10 cellular contexts compared by ENCODE assay signal in genomic region chr13:98556968-98557591, GRCh38. TPM values are rescaled to one million over a fixed set of nuclear protein-coding genes. Genes with fewer than 3 reads are reported as not detected.
DNase-seq lines count a peak whose midpoint lies in the region; ATAC-seq and TF ChIP-seq lines count a peak whose summit lies in the region.
"Had no signal": no experiment of that assay in that cellular context is flagged by ENCODE, and none has a peak within 500 bp of the region (broad histone marks: within the 10 kb centered on the region; RNA-seq: fewer than 3 reads in every experiment).

No MANE protein-coding gene starts in this region.

- ATAC-seq in HCT116 (peak; percentile 52; the same call in 1 of the 2 replicates), GM19455 (IDR thresholded peaks at IDR 0.05; ENCODE audit: unreplicated experiment) (no peak), HG03521 (IDR thresholded peaks at IDR 0.05; ENCODE audit: unreplicated experiment) (no peak), HG02571 (IDR thresholded peaks at IDR 0.05; ENCODE audit: unreplicated experiment) (no peak)

- DNase-seq in AG09309 (ENCODE audit: low read depth) (no peak), HCT116 (ENCODE audit: low read depth, low spot score) (no peak), kidney tubule cell (ENCODE audit: low spot score) (peak; percentile 87), NCI-H1694 treated with DMSO at 0.1 percent for 48 hours (lab: John Stamatoyannopoulos, UW) (no peak)
- DNase-seq in activated naive CD4-positive, alpha-beta T cell treated with anti-CD3 and anti-CD28 coated beads, Interleukin-2, amount 10 ng/mL, durations not matched to agents 7 days and 5 days = peak; percentile 28
- DNase-seq: DMS79 treated with DMSO at 0.1 percent for 48 hours, KBM-7 had no signal

- H4K20me1 ChIP-seq in HCT116 (ENCODE audit: insufficient read depth) = peaks cover 21% of the 10 kb centered on the region

- peak overlapping the region; percentile 6 for H3K27ac Mint-ChIP-seq in activated naive CD4-positive, alpha-beta T cell treated with anti-CD3 and anti-CD28 coated beads, Interleukin-2, amount 10 ng/mL, durations not matched to agents 7 days and 5 days

- H3K4me2 ChIP-seq in HCT116 (ENCODE audit: low read length) = no peak overlapping the region

- intact Hi-C loops in HCT116 (cut with micrococcal nuclease) = no loop called here

- peaks cover 76% of the 10 kb centered on the region for H3K4me1 Mint-ChIP-seq in activated naive CD4-positive, alpha-beta T cell treated with anti-CD3 and anti-CD28 coated beads, Interleukin-2, amount 10 ng/mL, durations not matched to agents 7 days and 5 days

- RAD21 ChIA-PET in HCT116 (lab: Charles Lee; ENCODE audit: low non-redundant PET in 1 of 2, low total read pairs in 2 of 2, uncharacterized antibody in 2 of 2, unreplicated experiment in 2 of 2) = no interaction called here

- peaks cover 0 to 21% of the 10 kb centered on the region in 2 experiments; a peak in 1 of 4 replicates for H3K4me1 ChIP-seq in HCT116 (ENCODE audit: control insufficient read depth in 1 of 2, insufficient read depth in 2 of 2, low read length in 2 of 2)

- H3K36me3 Mint-ChIP-seq in activated naive CD4-positive, alpha-beta T cell treated with anti-CD3 and anti-CD28 coated beads, Interleukin-2, amount 10 ng/mL, durations not matched to agents 7 days and 5 days = peaks cover 36% of the 10 kb centered on the region

- no peak overlapping the region for H2AFZ ChIP-seq in HCT116 (ENCODE audit: low read depth, low read length, poor library complexity, severe bottlenecking)

- H3K9me2 ChIP-seq in HCT116 (ENCODE audit: insufficient read depth) = no peaks in the 10 kb centered on the region

- H3K4me3 ChIP-seq in AG09309 (ENCODE audit: control insufficient read depth, low read depth, low read length) (no peak overlapping the region), HCT116 (replicated peaks in 1 of 2; ENCODE audit: low read depth in 1 of 2, low read length in 2 of 2) (no peak overlapping the region)

- H3K9me3 Mint-ChIP-seq in activated naive CD4-positive, alpha-beta T cell treated with anti-CD3 and anti-CD28 coated beads, Interleukin-2, amount 10 ng/mL, durations not matched to agents 7 days and 5 days = no peaks in the 10 kb centered on the region

- POLR2A ChIA-PET in HCT116 (lab: Charles Lee) = interaction anchor here (1.1 to 1.3 kb wide), 2 partner anchors 16 to 72 kb away, joined by 3 read pairs; no protein-coding TSS in a partner anchor

- no peaks in the 10 kb centered on the region for H3K27me3 ChIP-seq in HCT116 (ENCODE audit: insufficient read depth, low read length)

- no peaks in the 10 kb centered on the region for H3K36me3 ChIP-seq in HCT116 (ENCODE audit: control insufficient read depth in 1 of 2, insufficient read depth in 2 of 2, low read length in 2 of 2)

- CTCF ChIA-PET in HCT116 (lab: Charles Lee) = interaction anchor here (1.1 kb wide), 1 partner anchor 116 kb away, joined by 6 read pairs; no protein-coding TSS in a partner anchor
- CTCF ChIA-PET in activated naive CD4-positive, alpha-beta T cell treated with anti-CD3 and anti-CD28 coated beads, Interleukin-2, amount 10 ng/mL, durations not matched to agents 7 days and 5 days (lab: Charles Lee) = interaction anchor here (0.9 to 1.6 kb wide), 2 partner anchors 73 to 96 kb away, joined by 3 to 5 read pairs; no protein-coding TSS in a partner anchor

- H3K4me3 Mint-ChIP-seq in activated naive CD4-positive, alpha-beta T cell treated with anti-CD3 and anti-CD28 coated beads, Interleukin-2, amount 10 ng/mL, durations not matched to agents 7 days and 5 days = peak overlapping the region; percentile 4

- no TSS peak for BruUV-seq in HCT116 (replicated peaks; lab: Mats Ljungman, UMichigan)

- TF ChIP-seq CTCF in AG09309 (IDR thresholded peaks at IDR 0.05; ENCODE audit: control insufficient read depth, insufficient read depth, low read depth, low read length, missing control alignments) (peak; percentile 5), HCT116 (IDR thresholded peaks at IDR 0.05 in 2 of 3, conservative IDR thresholded peaks at IDR 0.05 in 1 of 3; ENCODE audit: borderline replicate concordance in 1 of 3, insufficient read depth in 1 of 3, low read depth in 2 of 3, low read length in 2 of 3) (peak in 1 of 3 experiments; percentile 35; a peak in 1 of 6 replicates)

- no peaks in the 10 kb centered on the region for H3K9me3 ChIP-seq in HCT116 (ENCODE audit: control insufficient read depth in 1 of 2, insufficient read depth in 1 of 2, low read depth in 1 of 2, low read length in 2 of 2)

- no peak for TF ChIP-seq POLR2A in HCT116 (IDR thresholded peaks at IDR 0.05; ENCODE audit: borderline replicate concordance, extremely low read depth, insufficient read depth, insufficient read length)

- peak; percentile 40 for TF ChIP-seq RAD21 in HCT116 (IDR thresholded peaks at IDR 0.05; ENCODE audit: low read depth)

- H3K9ac ChIP-seq in HCT116 (ENCODE audit: low read length) = no peak overlapping the region

- peaks cover 100% of the 10 kb centered on the region for H3K79me2 ChIP-seq in HCT116 (ENCODE audit: insufficient read depth, low read length)

- H3K27me3 Mint-ChIP-seq in activated naive CD4-positive, alpha-beta T cell treated with anti-CD3 and anti-CD28 coated beads, Interleukin-2, amount 10 ng/mL, durations not matched to agents 7 days and 5 days = no peaks in the 10 kb centered on the region

- H3K27ac ChIP-seq in HCT116 (ENCODE audit: low read depth, low read length) = no peak overlapping the region

TF ChIP-seq in HCT116, 20 proteins besides CTCF, POLR2A, EP300 and RAD21:
- TF ChIP-seq ATF3 (IDR thresholded peaks at IDR 0.05) (no peak), SRF (IDR thresholded peaks at IDR 0.05; ENCODE audit: low read depth) (no peak)

RNA-seq across cellular contexts. Expression of gene STK24, which starts 19.8 kb away (rescaled TPM):
- total RNA-seq in HCT116 (2021; ENCODE audit: unreplicated experiment) = 137 TPM
- polyA plus RNA-seq in HCT116 (2012) = 77.3 and 95.6 TPM in 2 replicates

Comparison
In these comparisons a context has a peak if more than half of its experiments do, and no peak if none do; other contexts are left out.
1. DNase-seq: peak in activated naive CD4-positive, alpha-beta T cell treated with anti-CD3 and anti-CD28 coated beads, Interleukin-2, amount 10 ng/mL, durations not matched to agents 7 days and 5 days (single experiment) and kidney tubule cell (single experiment); none in AG09309 (single experiment), HCT116 (single experiment) and NCI-H1694 treated with DMSO at 0.1 percent for 48 hours (single experiment).